In genomic region chr6:453152-453551, GRCh38 we compare ENCODE assay signal across 15 cellular contexts.
DNase-seq lines count a peak whose midpoint lies in the region; ATAC-seq and TF ChIP-seq lines count a peak whose summit lies in the region.
"Had no signal": no experiment of that assay in that cellular context is flagged by ENCODE, and none has a peak within 500 bp of the region (broad histone marks: within the 10 kb centered on the region; RNA-seq: fewer than 3 reads in every experiment).

No MANE protein-coding gene starts in this region.

- H3K9me2 ChIP-seq in PC-9 (ENCODE audit: insufficient read depth) = no peaks in the 10 kb centered on the region

- H3K36me3 ChIP-seq in sigmoid colon = no peaks in the 10 kb centered on the region
- H3K36me3 ChIP-seq in PC-9 (ENCODE audit: low read depth) = no peaks in the 10 kb centered on the region
- H3K36me3 ChIP-seq: thoracic aorta had no signal

- H2BK20ac ChIP-seq in H9 (ENCODE audit: low read depth, low read length, poor library complexity, severe bottlenecking) = no peak overlapping the region

- H3K4me1 ChIP-seq in H9 (ENCODE audit: insufficient read depth, low read length) = no peaks in the 10 kb centered on the region; the same call in 1 of the 2 replicates
- H3K4me1 ChIP-seq in sigmoid colon = no peaks in the 10 kb centered on the region
- H3K4me1 ChIP-seq in PC-9 (replicated peaks; ENCODE audit: insufficient read depth) = no peaks in the 10 kb centered on the region

- H3K36me3 Mint-ChIP-seq in H9 (ENCODE audit: insufficient read depth in 1 of 3, low read depth in 3 of 3) = peaks cover 3 to 21% (median 11%) of the 10 kb centered on the region in 3 experiments; a peak in 6 of 7 replicates
- no peaks in the 10 kb centered on the region for H3K36me3 Mint-ChIP-seq in activated T-cell treated with anti-CD3 and anti-CD28 coated beads, Interleukin-2, amount 50 U/mL, for 24 hours (ENCODE audit: low read depth)

- no peak for TF ChIP-seq POLR2A in sigmoid colon (IDR thresholded peaks at IDR 0.05)

- POLR2A ChIA-PET in HEK293T (lab: Yijun Ruan, JAX) = no interaction called here
- POLR2A ChIA-PET in PC-9 (lab: Charles Lee; ENCODE audit: unreplicated experiment) = interaction anchor here (0.7 kb wide), 1 partner anchor 531 kb away, joined by 3 read pairs; no protein-coding TSS in a partner anchor

- H4K5ac ChIP-seq in H9 (ENCODE audit: insufficient read length, low read depth, low read length) = no peak overlapping the region

- H2BK5ac ChIP-seq in H9 (ENCODE audit: insufficient read length, low read length) = no peak overlapping the region

- H3K9me3 ChIP-seq in H9 (ENCODE audit: control insufficient read depth, low read depth, low read length) (peaks cover 6% of the 10 kb centered on the region), sigmoid colon (no peaks in the 10 kb centered on the region), PC-9 (ENCODE audit: insufficient read depth, low read depth) (no peaks in the 10 kb centered on the region)
- H3K9me3 ChIP-seq: thoracic aorta had no signal

- H3K23me2 ChIP-seq in H9 (ENCODE audit: insufficient read length, low read depth, low read length, poor library complexity, severe bottlenecking) = no peaks in the 10 kb centered on the region

- H3K18ac ChIP-seq in H9 (ENCODE audit: insufficient read length, low read depth, low read length) = no peak overlapping the region

- peaks cover 23 to 29% of the 10 kb centered on the region in 2 experiments for H3K9me3 Mint-ChIP-seq in H9
- H3K9me3 Mint-ChIP-seq in activated T-cell treated with anti-CD3 and anti-CD28 coated beads, Interleukin-2, amount 50 U/mL, for 24 hours = no peaks in the 10 kb centered on the region
- H3K9me3 Mint-ChIP-seq: dendritic cell treated with granulocyte-macrophage colony-stimulating factor and Interleukin-4, amounts not matched to agents 40 ng/mL and 50 ng/mL, for 4 days had no signal

- H2BK15ac ChIP-seq in H9 (ENCODE audit: low read depth, low read length) = no peak overlapping the region

- no peak for TF ChIP-seq EP300 in sigmoid colon (IDR thresholded peaks at IDR 0.05)

- H3K4me1 Mint-ChIP-seq in H9 = peaks cover 7 to 9% of the 10 kb centered on the region in 2 experiments
- H3K4me1 Mint-ChIP-seq in activated T-cell treated with anti-CD3 and anti-CD28 coated beads, Interleukin-2, amount 50 U/mL, for 24 hours (ENCODE audit: low read depth) = peaks cover 43% of the 10 kb centered on the region

- H3K27me3 Mint-ChIP-seq in H9 (ENCODE audit: low read depth) = no peaks in the 10 kb centered on the region
- no peaks in the 10 kb centered on the region for H3K27me3 Mint-ChIP-seq in activated T-cell treated with anti-CD3 and anti-CD28 coated beads, Interleukin-2, amount 50 U/mL, for 24 hours

- no peaks in the 10 kb centered on the region for H3F3A ChIP-seq in PC-9 (ENCODE audit: insufficient read depth, low read depth)

- H3K79me1 ChIP-seq in H9 (ENCODE audit: insufficient read depth, low read depth, low read length, poor library complexity, severe bottlenecking) = no peaks in the 10 kb centered on the region

- no peak overlapping the region for H3K4me3 Mint-ChIP-seq in H9
- no peak overlapping the region for H3K4me3 Mint-ChIP-seq in activated T-cell treated with anti-CD3 and anti-CD28 coated beads, Interleukin-2, amount 50 U/mL, for 24 hours
- H3K4me3 Mint-ChIP-seq: dendritic cell treated with granulocyte-macrophage colony-stimulating factor and Interleukin-4, amounts not matched to agents 40 ng/mL and 50 ng/mL, for 4 days; nephron progenitor cell had no signal

- H2BK12ac ChIP-seq in H9 (ENCODE audit: insufficient read length, low read depth, low read length) = no peak overlapping the region

- no TSS peak for BruUV-seq in PC-9 (replicated peaks; lab: Mats Ljungman, UMichigan)

- H3K4me2 ChIP-seq in H9 (ENCODE audit: insufficient read depth, insufficient read length, low read length) = no peak overlapping the region
- H3K4me2 ChIP-seq in PC-9 = no peak overlapping the region

- H3K14ac ChIP-seq in H9 (ENCODE audit: insufficient read depth, low read length) = no peak overlapping the region

- no peak overlapping the region for H3K4ac ChIP-seq in H9 (ENCODE audit: low read depth, low read length)

- H3K79me2 ChIP-seq in H9 (ENCODE audit: insufficient read depth, low read length) = no peaks in the 10 kb centered on the region
- H3K79me2 ChIP-seq in PC-9 (ENCODE audit: low read depth) = no peaks in the 10 kb centered on the region

- no peak overlapping the region for H3K23ac ChIP-seq in H9 (ENCODE audit: insufficient read length, low read depth, low read length)

- no peak overlapping the region for H3K4me3 ChIP-seq in sigmoid colon
- H3K4me3 ChIP-seq in PC-9 = no peak overlapping the region
- H3K4me3 ChIP-seq: thoracic aorta had no signal

- intact Hi-C loops in left ventricle myocardium superior (cut with micrococcal nuclease) = no loop called here
- intact Hi-C loops in sigmoid colon (cut with DNase I) = no loop called here
- intact Hi-C loops in PC-9 (cut with micrococcal nuclease; ENCODE audit: unreplicated experiment) = no loop called here

- TF ChIP-seq CTCF in H9 (conservative IDR thresholded peaks at IDR 0.05) (no peak), sigmoid colon (IDR thresholded peaks at IDR 0.05) (no peak), PC-9 (conservative IDR thresholded peaks at IDR 0.05) (no peak)

- no peak overlapping the region for H2AK5ac ChIP-seq in H9 (ENCODE audit: insufficient read length, low read length)

- ATAC-seq in SK-N-SH treated with all-trans-retinoic acid at 6 μM for 48 hours = peak; percentile 43
- peak; percentile 74 for ATAC-seq in left ventricle myocardium superior
- no peak for ATAC-seq in GM21447 (IDR thresholded peaks at IDR 0.05; ENCODE audit: unreplicated experiment)

- H4K20me1 ChIP-seq in H9 (ENCODE audit: control insufficient read depth, insufficient read depth, insufficient read length) = no peaks in the 10 kb centered on the region
- no peaks in the 10 kb centered on the region for H4K20me1 ChIP-seq in PC-9 (ENCODE audit: insufficient read depth)

- H3T11ph ChIP-seq in H9 (ENCODE audit: low read length) = no peak overlapping the region

- no peak overlapping the region for H2BK120ac ChIP-seq in H9 (ENCODE audit: low read depth, low read length, poor library complexity, severe bottlenecking)

- H2AFZ ChIP-seq in H9 (ENCODE audit: low read length) (no peak overlapping the region), PC-9 (no peak overlapping the region)

- no peak overlapping the region for H4K91ac ChIP-seq in H9 (ENCODE audit: insufficient read length, low read depth, low read length)

- no CpG with 5 or more reads among the region's 13 CpGs for WGBS in H9 (ENCODE audit: extremely low coverage, insufficient read length, low lambda C conversion rate)
- WGBS in sigmoid colon, 2 donors = 70 to 71% methylated on average over 13 of the region's 13 CpGs

- DNase-seq in H9 (peak; percentile 29), left ventricle myocardium superior (peak; percentile 70), sigmoid colon (peak; percentile 78), HEK293T (ENCODE audit: extremely low spot score) (no peak), PC-9 (no peak)
- no peak for DNase-seq in activated T-cell treated with anti-CD3 and anti-CD28 coated beads, Interleukin-2, amount 50 U/mL, for 24 hours
- DNase-seq: Calu3; NCI-H2107; nephron progenitor cell; stimulated activated CD4-positive, alpha-beta T cell treated with anti-CD3 and anti-CD28 coated beads, Interleukin-4, amount 100 ng/mL, for 24 hours had no signal

- CTCF ChIA-PET in HEK293T (lab: Yijun Ruan, JAX) (no interaction called here), PC-9 (lab: Charles Lee) (interaction anchor here (0.6 kb wide), 1 partner anchor 17 kb away, joined by 3 read pairs; no protein-coding TSS in a partner anchor)

- H3K27ac ChIP-seq in H9 (ENCODE audit: insufficient read length, low read depth, low read length) = no peak overlapping the region
- no peak overlapping the region for H3K27ac ChIP-seq in sigmoid colon
- no peak overlapping the region for H3K27ac ChIP-seq in PC-9
- H3K27ac ChIP-seq: thoracic aorta, VCaP had no signal

- H4K8ac ChIP-seq in H9 (replicated peaks; ENCODE audit: insufficient read length, low read depth, low read length) = no peak overlapping the region

- no peak overlapping the region for H3K9ac ChIP-seq in H9 (ENCODE audit: extremely low read depth, insufficient read length, low read length)

- H3K27ac Mint-ChIP-seq in H9 = no peak overlapping the region; a peak in 1 of 7 replicates
- H3K27ac Mint-ChIP-seq in activated T-cell treated with anti-CD3 and anti-CD28 coated beads, Interleukin-2, amount 50 U/mL, for 24 hours = no peak overlapping the region
- H3K27ac Mint-ChIP-seq: dendritic cell treated with granulocyte-macrophage colony-stimulating factor and Interleukin-4, amounts not matched to agents 40 ng/mL and 50 ng/mL, for 4 days; nephron progenitor cell had no signal

- H3K56ac ChIP-seq in H9 (ENCODE audit: insufficient read length, low read depth, low read length) = no peak overlapping the region

- H3K27me3 ChIP-seq in H9 (ENCODE audit: insufficient read depth, low read length) (no peaks in the 10 kb centered on the region), sigmoid colon (no peaks in the 10 kb centered on the region), PC-9 (ENCODE audit: insufficient read depth, low read depth) (peaks cover 35% of the 10 kb centered on the region)

TF ChIP-seq in SK-N-SH treated with all-trans-retinoic acid at 6 μM for 48 hours, 23 proteins besides CTCF, POLR2A, EP300 and RAD21 (continues in another document):
- TF ChIP-seq CSDC2 (CRISPR knock-in tag; IDR thresholded peaks at IDR 0.05) = no peak
- no peak for TF ChIP-seq ARNTL (CRISPR knock-in tag; IDR thresholded peaks at IDR 0.05; ENCODE audit: borderline replicate concordance, low read depth)

TF ChIP-seq in HEK293T, 16 proteins besides CTCF, POLR2A, EP300 and RAD21 (continues in another document):
- no peak for TF ChIP-seq LEF1 (IDR thresholded peaks at IDR 0.05; ENCODE audit: borderline replicate concordance)
- TF ChIP-seq CTBP1 (IDR thresholded peaks at IDR 0.05; ENCODE audit: borderline replicate concordance) = no peak
- no peak for TF ChIP-seq L3MBTL2 (conservative IDR thresholded peaks at IDR 0.05)
- no peak for TF ChIP-seq ELF4 (IDR thresholded peaks at IDR 0.05)
- TF ChIP-seq SP1 (IDR thresholded peaks at IDR 0.05) = no peak
- TF ChIP-seq FOXK2 (IDR thresholded peaks at IDR 0.05) = no peak
- TF ChIP-seq NFRKB (IDR thresholded peaks at IDR 0.05) = no peak
- no peak for TF ChIP-seq FOXM1 (IDR thresholded peaks at IDR 0.05; ENCODE audit: borderline replicate concordance)
- TF ChIP-seq PKNOX1 (IDR thresholded peaks at IDR 0.05) = no peak
- no peak for TF ChIP-seq FOXA1 (IDR thresholded peaks at IDR 0.05)
- no peak for TF ChIP-seq ZNF384 (IDR thresholded peaks at IDR 0.05)

Comparison
In these comparisons a context has a peak if more than half of its experiments do, and no peak if none do; other contexts are left out.
1. DNase-seq: peak in H9 (single experiment), left ventricle myocardium superior (single experiment) and sigmoid colon (single experiment); none in HEK293T (single experiment), activated T-cell treated with anti-CD3 and anti-CD28 coated beads, Interleukin-2, amount 50 U/mL, for 24 hours (single experiment) and PC-9 (0 of 2).